In the genomic region with DNA sequence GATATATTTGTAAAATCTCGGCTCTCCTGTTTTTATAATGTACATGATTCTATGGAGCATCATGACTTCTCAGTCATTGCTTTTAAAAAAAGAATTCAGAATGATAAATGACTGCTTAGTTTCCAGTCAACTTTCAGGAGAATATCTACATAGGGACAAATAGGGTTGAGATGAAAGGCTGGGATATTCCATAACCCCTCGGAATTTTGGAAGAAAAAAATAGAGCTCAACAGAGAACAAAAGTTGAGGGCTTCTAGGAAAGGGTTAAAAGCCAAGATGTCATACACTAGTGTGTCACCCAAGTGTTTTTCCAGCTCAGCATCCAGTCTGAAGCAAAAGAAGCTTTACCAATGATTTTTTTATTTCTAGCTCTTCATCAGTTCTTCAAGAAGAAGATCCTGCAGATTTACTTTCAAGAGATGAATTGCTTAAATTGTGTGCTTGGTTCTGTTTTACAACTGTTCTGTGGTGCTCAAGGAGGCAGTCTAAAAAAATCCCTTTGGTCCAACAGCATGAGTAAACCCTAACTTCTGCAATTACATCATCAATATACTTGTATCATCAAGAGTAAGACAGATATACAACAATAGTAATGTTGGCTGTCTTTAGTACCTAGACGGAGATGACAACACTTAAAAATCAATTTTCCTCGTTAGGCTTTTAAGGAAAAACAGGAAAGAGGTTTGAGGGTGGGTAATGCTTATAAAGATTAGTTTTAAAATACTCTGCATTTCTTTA, we compare ENCODE assay signal across 18 cellular contexts. TPM values are rescaled to one million over a fixed set of nuclear protein-coding genes. Genes with fewer than 3 reads are reported as not detected.
DNase-seq lines count a peak whose midpoint lies in the region; ATAC-seq and TF ChIP-seq lines count a peak whose summit lies in the region.
"Had no signal": no experiment of that assay in that cellular context is flagged by ENCODE, and none has a peak within 500 bp of the region (broad histone marks: within the 10 kb centered on the region; RNA-seq: fewer than 3 reads in every experiment).

No MANE protein-coding gene starts in this region.

- TF ChIP-seq RAD21 in neural cell (conservative IDR thresholded peaks at IDR 0.05): no peak

- H3F3A ChIP-seq in neural cell (ENCODE audit: insufficient read depth, low read length, poor library complexity, severe bottlenecking): no peaks in the 10 kb centered on the region

- H2AFZ ChIP-seq in neural cell (ENCODE audit: low read depth, low read length): peak overlapping the region; percentile 47

- peak overlapping the region; percentile 63 for H3K4me2 ChIP-seq in neural cell (ENCODE audit: low read length)

- H3K9ac ChIP-seq in endocrine pancreas (ENCODE audit: control insufficient read depth, insufficient read depth, low read length) (no peak overlapping the region), neural cell (ENCODE audit: low read length) (peak overlapping the region; percentile 59)

- H3K36me3 Mint-ChIP-seq in MCF 10A (ENCODE audit: insufficient read depth, unreplicated experiment): no peaks in the 10 kb centered on the region
- H3K36me3 Mint-ChIP-seq in stimulated activated naive B cell treated with anti-CD40 and anti-IgM and Interleukin-4, amounts not matched to agents 10 μg/mL and 1 μg/mL and 100 μg/mL, for 72 hours: no peaks in the 10 kb centered on the region
- no peaks in the 10 kb centered on the region for H3K36me3 Mint-ChIP-seq in CD4-positive, alpha-beta memory T cell
- H3K36me3 Mint-ChIP-seq: IgD-negative memory B cell, T-cell had no signal

- peaks cover 0 to 4% of the 10 kb centered on the region in 2 donors for H3K27me3 ChIP-seq in breast epithelium
- H3K27me3 ChIP-seq in endocrine pancreas (ENCODE audit: control insufficient read depth, insufficient read depth, low read length): peaks cover 13% of the 10 kb centered on the region
- H3K27me3 ChIP-seq in neural cell (ENCODE audit: insufficient read depth, low read depth, low read length): no peaks in the 10 kb centered on the region
- no peaks in the 10 kb centered on the region for H3K27me3 ChIP-seq in tibial artery
- H3K27me3 ChIP-seq in CD4-positive, alpha-beta memory T cell (ENCODE audit: insufficient read depth, low read length): no peaks in the 10 kb centered on the region
- H3K27me3 ChIP-seq: upper lobe of left lung had no signal

- intact Hi-C loops in breast epithelium (cut with DNase I; ENCODE audit: low total_unique reads): no loop called here
- intact Hi-C loops in MCF 10A (cut with micrococcal nuclease): no loop called here
- intact Hi-C loops in tibial artery (cut with DNase I; ENCODE audit: low total_unique reads): loop anchor here (10.0 kb wide), 2 partner anchors 1126 to 1306 kb away; a partner anchor contains a TSS
- intact Hi-C loops in CD4-positive, alpha-beta memory T cell (cut with micrococcal nuclease): no loop called here

- H3K27ac Mint-ChIP-seq in MCF 10A (ENCODE audit: low read depth, unreplicated experiment): no peak overlapping the region
- no peak overlapping the region for H3K27ac Mint-ChIP-seq in stimulated activated naive B cell treated with anti-CD40 and anti-IgM and Interleukin-4, amounts not matched to agents 10 μg/mL and 1 μg/mL and 100 μg/mL, for 72 hours
- no peak overlapping the region for H3K27ac Mint-ChIP-seq in CD4-positive, alpha-beta memory T cell
- H3K27ac Mint-ChIP-seq: activated T-helper 17 cell treated with anti-CD3 and anti-CD28 coated beads, Interleukin-2, amount 50 U/mL, for 72 hours; IgD-negative memory B cell; T-cell had no signal

- CTCF ChIA-PET in MCF 10A (lab: Yijun Ruan, JAX): interaction anchor here (0.6 to 1.2 kb wide), 4 partner anchors 16 to 891 kb away, joined by 3 to 7 read pairs (median 4); no protein-coding TSS in a partner anchor
- CTCF ChIA-PET in CD4-positive, alpha-beta memory T cell (lab: Charles Lee; ENCODE audit: partially characterized antibody): no interaction called here

- no peaks in the 10 kb centered on the region for H4K20me1 ChIP-seq in neural cell (ENCODE audit: insufficient read depth)

- no peak for ATAC-seq in HG03280 (IDR thresholded peaks at IDR 0.05; ENCODE audit: unreplicated experiment)
- no peak for ATAC-seq in stimulated activated naive B cell treated with anti-CD40 and anti-IgM and Interleukin-4, amounts not matched to agents 10 μg/mL and 1 μg/mL and 100 μg/mL, for 72 hours (replicated peaks)
- ATAC-seq: activated T-helper 17 cell treated with anti-CD3 and anti-CD28 coated beads, Interleukin-2, amount 50 U/mL, for 72 hours; T-cell had no signal

- peaks cover 3% of the 10 kb centered on the region for H3K79me2 ChIP-seq in neural cell (replicated peaks; ENCODE audit: insufficient read depth, low read length)

- no peaks in the 10 kb centered on the region for H3K9me2 ChIP-seq in neural cell (ENCODE audit: insufficient read depth, low read length)

- DNase-seq in breast epithelium (ENCODE audit: low spot score in 2 of 2) (no peak), MCF 10A (ENCODE audit: unreplicated experiment) (no peak), tibial artery (no peak)
- no peak for DNase-seq in stimulated activated naive B cell treated with anti-CD40 and anti-IgM and Interleukin-4, amounts not matched to agents 10 μg/mL and 1 μg/mL and 100 μg/mL, for 72 hours
- no peak for DNase-seq in CD4-positive, alpha-beta memory T cell
- DNase-seq: 8988T, foreskin melanocyte, NCI-H2081 treated with DMSO at 0.1 percent for 48 hours, T-cell, upper lobe of left lung had no signal

- no peaks in the 10 kb centered on the region for H3K4me1 Mint-ChIP-seq in MCF 10A (ENCODE audit: insufficient read depth, unreplicated experiment)
- peaks cover 4 to 8% of the 10 kb centered on the region in 2 donors for H3K4me1 Mint-ChIP-seq in stimulated activated naive B cell treated with anti-CD40 and anti-IgM and Interleukin-4, amounts not matched to agents 10 μg/mL and 1 μg/mL and 100 μg/mL, for 72 hours
- H3K4me1 Mint-ChIP-seq in CD4-positive, alpha-beta memory T cell: peaks cover 0 to 11% (median 2%) of the 10 kb centered on the region in 4 donors
- H3K4me1 Mint-ChIP-seq: activated T-helper 17 cell treated with anti-CD3 and anti-CD28 coated beads, Interleukin-2, amount 50 U/mL, for 72 hours had no signal

- H3K36me3 ChIP-seq in breast epithelium: no peaks in the 10 kb centered on the region
- no peaks in the 10 kb centered on the region for H3K36me3 ChIP-seq in endocrine pancreas (ENCODE audit: control insufficient read depth, insufficient read depth, low read length)
- H3K36me3 ChIP-seq in neural cell (ENCODE audit: insufficient read depth, low read length): no peaks in the 10 kb centered on the region
- no peaks in the 10 kb centered on the region for H3K36me3 ChIP-seq in tibial artery
- no peaks in the 10 kb centered on the region for H3K36me3 ChIP-seq in CD4-positive, alpha-beta memory T cell (ENCODE audit: insufficient read depth, low read length)
- H3K36me3 ChIP-seq: adrenal gland, upper lobe of left lung had no signal

- no peak overlapping the region for H3K27ac ChIP-seq in breast epithelium
- H3K27ac ChIP-seq in neural cell (ENCODE audit: low read length): no peak overlapping the region
- H3K27ac ChIP-seq in tibial artery: peak overlapping the region; percentile 76 to 80
- no peak overlapping the region for H3K27ac ChIP-seq in CD4-positive, alpha-beta memory T cell (ENCODE audit: low read depth, low read length)
- H3K27ac ChIP-seq: adrenal gland, upper lobe of left lung had no signal

- no peak overlapping the region for H3K4me3 Mint-ChIP-seq in MCF 10A (ENCODE audit: unreplicated experiment)
- no peak overlapping the region for H3K4me3 Mint-ChIP-seq in stimulated activated naive B cell treated with anti-CD40 and anti-IgM and Interleukin-4, amounts not matched to agents 10 μg/mL and 1 μg/mL and 100 μg/mL, for 72 hours
- H3K4me3 Mint-ChIP-seq in CD4-positive, alpha-beta memory T cell: no peak overlapping the region
- H3K4me3 Mint-ChIP-seq: activated T-helper 17 cell treated with anti-CD3 and anti-CD28 coated beads, Interleukin-2, amount 50 U/mL, for 72 hours had no signal

- H3K4me1 ChIP-seq in breast epithelium (no peaks in the 10 kb centered on the region), endocrine pancreas (ENCODE audit: control insufficient read depth, insufficient read depth, low read length) (peaks cover 3% of the 10 kb centered on the region), tibial artery (peaks cover 0 to 4% (median 1%) of the 10 kb centered on the region in 4 donors)
- H3K4me1 ChIP-seq in CD4-positive, alpha-beta memory T cell (ENCODE audit: insufficient read depth, low read length): no peaks in the 10 kb centered on the region

- BruUV-seq in MCF 10A (replicated peaks; lab: Mats Ljungman, UMichigan): no TSS peak

- no peak for TF ChIP-seq CTCF in breast epithelium (IDR thresholded peaks at IDR 0.05)
- no peak for TF ChIP-seq CTCF in MCF 10A (IDR thresholded peaks at IDR 0.05; ENCODE audit: unreplicated experiment)
- no peak for TF ChIP-seq CTCF in neural cell (IDR thresholded peaks at IDR 0.05; ENCODE audit: poor library complexity, severe bottlenecking)
- TF ChIP-seq CTCF in tibial artery (IDR thresholded peaks at IDR 0.05): no peak

- H3K4me3 ChIP-seq in breast epithelium (peak overlapping the region in 2 of 3 donors; percentile 40 to 66), endocrine pancreas (ENCODE audit: control insufficient read depth, insufficient read depth, low read length) (peak overlapping the region; percentile 26), neural cell (ENCODE audit: low read length) (peak overlapping the region; percentile 69), tibial artery (peak overlapping the region; percentile 53 to 61)
- no peak overlapping the region for H3K4me3 ChIP-seq in CD4-positive, alpha-beta memory T cell (ENCODE audit: low read length in 2 of 2)

- POLR2A ChIA-PET in MCF 10A (lab: Yijun Ruan, JAX): no interaction called here
- POLR2A ChIA-PET in CD4-positive, alpha-beta memory T cell (lab: Charles Lee; ENCODE audit: partially characterized antibody): no interaction called here

- H3K9me3 ChIP-seq in breast epithelium (no peaks in the 10 kb centered on the region), endocrine pancreas (ENCODE audit: control insufficient read depth, low read length) (no peaks in the 10 kb centered on the region), neural cell (ENCODE audit: low read length) (no peaks in the 10 kb centered on the region), tibial artery (no peaks in the 10 kb centered on the region)
- no peaks in the 10 kb centered on the region for H3K9me3 ChIP-seq in CD4-positive, alpha-beta memory T cell (ENCODE audit: control insufficient read depth in 1 of 2, low read length in 2 of 2)
- H3K9me3 ChIP-seq: adrenal gland, upper lobe of left lung had no signal

- TF ChIP-seq POLR2A in breast epithelium (IDR thresholded peaks at IDR 0.05): no peak

- no peak for TF ChIP-seq EP300 in neural cell (conservative IDR thresholded peaks at IDR 0.05; ENCODE audit: poor library complexity, severe bottlenecking)

- H3K9me3 Mint-ChIP-seq in MCF 10A (ENCODE audit: unreplicated experiment): no peaks in the 10 kb centered on the region
- H3K9me3 Mint-ChIP-seq in stimulated activated naive B cell treated with anti-CD40 and anti-IgM and Interleukin-4, amounts not matched to agents 10 μg/mL and 1 μg/mL and 100 μg/mL, for 72 hours: no peaks in the 10 kb centered on the region
- peaks cover 0 to 7% (median 2%) of the 10 kb centered on the region in 8 donors for H3K9me3 Mint-ChIP-seq in CD4-positive, alpha-beta memory T cell
- H3K9me3 Mint-ChIP-seq: activated T-helper 17 cell treated with anti-CD3 and anti-CD28 coated beads, Interleukin-2, amount 50 U/mL, for 72 hours; T-cell had no signal

- peaks cover 89% of the 10 kb centered on the region for H3K27me3 Mint-ChIP-seq in MCF 10A (ENCODE audit: insufficient read depth, unreplicated experiment)
- peaks cover 24 to 29% of the 10 kb centered on the region in 2 donors for H3K27me3 Mint-ChIP-seq in stimulated activated naive B cell treated with anti-CD40 and anti-IgM and Interleukin-4, amounts not matched to agents 10 μg/mL and 1 μg/mL and 100 μg/mL, for 72 hours
- peaks cover 9 to 15% of the 10 kb centered on the region in 2 donors for H3K27me3 Mint-ChIP-seq in CD4-positive, alpha-beta memory T cell

RNA-seq across cellular contexts. Expression of a gene that starts 1.0 kb away (rescaled TPM):
- total RNA-seq in breast epithelium (1 to 10 TPM in 1 of 3 donors, under 1 TPM in 2; 0.32 to 2.9 (median 0.88) TPM), MCF 10A (2022) (not detected in 2 replicates)
- 2.9 and 4.0 TPM in 2 replicates for polyA plus RNA-seq in neural cell
- polyA minus RNA-seq in neural cell: 23.6 and 25.1 TPM in 2 replicates
- total RNA-seq in CD4-positive, alpha-beta memory T cell: not detected
- polyA plus RNA-seq in CD4-positive, alpha-beta memory T cell: not detected
- total RNA-seq: activated T-helper 17 cell treated with anti-CD3 and anti-CD28 coated beads, Interleukin-2, amount 50 U/mL, for 72 hours; endothelial cell of umbilical vein; mesenteric fat pad; T-cell had no signal
- polyA plus RNA-seq: endothelial cell of umbilical vein had no signal

Comparison
In these comparisons a context has a peak if more than half of its experiments do, and no peak if none do; other contexts are left out.
1. H3K27ac ChIP-seq: peak in tibial artery (2 of 2); none in breast epithelium (0 of 2), neural cell (single experiment) and CD4-positive, alpha-beta memory T cell (single experiment).
2. H3K4me3 ChIP-seq: peak in breast epithelium (2 of 3), endocrine pancreas (single experiment), neural cell (single experiment) and tibial artery (2 of 2); none in CD4-positive, alpha-beta memory T cell (0 of 2).